In the genomic region with DNA sequence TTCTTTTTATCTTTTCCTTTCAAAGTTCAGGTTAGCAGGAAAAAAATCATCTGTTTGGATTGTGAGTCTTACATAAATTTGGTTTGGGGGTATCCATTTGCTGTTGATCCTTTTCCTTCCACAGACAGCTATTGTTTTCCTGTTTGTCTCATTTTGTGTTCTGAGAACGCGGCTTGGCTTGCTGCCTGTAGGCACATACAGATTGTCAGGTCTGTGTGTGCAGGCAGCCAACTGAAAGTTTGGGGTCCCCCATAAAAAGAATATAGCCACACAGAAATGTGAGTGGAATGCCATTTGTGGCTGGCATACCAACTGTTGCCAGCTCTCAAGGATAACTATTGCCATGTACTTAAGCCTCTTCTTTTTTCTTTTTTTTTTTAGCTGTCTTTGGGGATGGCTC, we compare ENCODE assay signal across 35 cellular contexts.
"Had no signal": no experiment of that assay in that cellular context is flagged by ENCODE, and none has a peak within 500 bp of the region (broad histone marks: within the 10 kb centered on the region; RNA-seq: fewer than 3 reads in every experiment).

No MANE protein-coding gene starts in this region.

- H3K9me3 ChIP-seq: body of pancreas, Peyer's patch had no signal

- H3K27me3 Mint-ChIP-seq: activated CD8-positive, alpha-beta T cell treated with anti-CD3 and anti-CD28 coated beads for 36 hours; activated naive CD4-positive, alpha-beta T cell treated with anti-CD3 and anti-CD28 coated beads, Interleukin-2, amount 50 U/mL, for 24 hours; activated naive CD8-positive, alpha-beta T cell treated with anti-CD3 and anti-CD28 coated beads, Interleukin-2, amount 10 ng/mL, durations not matched to agents 7 days and 5 days had no signal

- H3K4me1 Mint-ChIP-seq: activated naive CD4-positive, alpha-beta T cell treated with anti-CD3 and anti-CD28 coated beads, Interleukin-2, amount 50 U/mL, for 24 hours; activated naive CD8-positive, alpha-beta T cell treated with anti-CD3 and anti-CD28 coated beads, Interleukin-2, amount 10 ng/mL, durations not matched to agents 7 days and 5 days had no signal

- DNase-seq: activated CD4-positive, alpha-beta T cell treated with anti-CD3 and anti-CD28 coated beads for 1 hour; activated CD4-positive, alpha-beta T cell treated with anti-CD3 and anti-CD28 coated beads for 48 hours; activated CD4-positive, CD25-positive, alpha-beta regulatory T cell; activated CD8-positive, alpha-beta T cell treated with anti-CD3 and anti-CD28 coated beads for 36 hours; activated gamma-delta T cell; activated naive CD4-positive, alpha-beta T cell treated with Interleukin-2 at 50 U/mL for 16 hours; activated naive CD8-positive, alpha-beta T cell treated with anti-CD3 and anti-CD28 coated beads, Interleukin-2, amount 10 ng/mL, durations not matched to agents 7 days and 5 days; activated T-cell treated with anti-CD3 and anti-CD28 coated beads, Interleukin-2, amount 50 U/mL, for 1 hour; amygdala; body of pancreas; NCI-H1092 treated with DMSO at 0.1 percent for 48 hours; NCI-H1417; NCI-H146; NCI-H187; NCI-H2029 treated with DMSO at 0.1 percent for 48 hours; NCI-H2107; NCI-H2171; NCI-H510A; NCI-H526; NCI-H748 treated with DMSO at 0.1 percent for 48 hours; NK-92 treated with Interleukin-12 subunit alpha and Interleukin-12 subunit beta, amount 100 ng/mL, for 24 hours; PC-3; Peyer's patch; RPMI8226; SHP77 treated with DMSO at 0.1 percent for 48 hours; SW 1271; T-helper 1 cell; T-helper 2 cell; T-helper 9 cell had no signal

- H3K36me3 Mint-ChIP-seq: activated naive CD4-positive, alpha-beta T cell treated with anti-CD3 and anti-CD28 coated beads, Interleukin-2, amount 50 U/mL, for 24 hours; activated naive CD8-positive, alpha-beta T cell treated with anti-CD3 and anti-CD28 coated beads, Interleukin-2, amount 10 ng/mL, durations not matched to agents 7 days and 5 days had no signal

- H3K4me3 Mint-ChIP-seq: activated CD8-positive, alpha-beta T cell treated with anti-CD3 and anti-CD28 coated beads for 36 hours; activated naive CD4-positive, alpha-beta T cell treated with anti-CD3 and anti-CD28 coated beads, Interleukin-2, amount 50 U/mL, for 24 hours; activated naive CD8-positive, alpha-beta T cell treated with anti-CD3 and anti-CD28 coated beads, Interleukin-2, amount 10 ng/mL, durations not matched to agents 7 days and 5 days had no signal

- H3K4me1 ChIP-seq: ascending aorta, body of pancreas, breast epithelium, Peyer's patch had no signal

- H3K27me3 ChIP-seq: ascending aorta, body of pancreas, breast epithelium, Peyer's patch had no signal

- H3K27ac Mint-ChIP-seq: activated CD8-positive, alpha-beta T cell treated with anti-CD3 and anti-CD28 coated beads for 36 hours; activated naive CD4-positive, alpha-beta T cell treated with anti-CD3 and anti-CD28 coated beads, Interleukin-2, amount 50 U/mL, for 24 hours; activated naive CD8-positive, alpha-beta T cell treated with anti-CD3 and anti-CD28 coated beads, Interleukin-2, amount 10 ng/mL, durations not matched to agents 7 days and 5 days; activated T-helper 2 cell treated with anti-CD3 and anti-CD28 coated beads, Interferon-gamma antibody, Interleukin-2, Interleukin-4, amounts not matched to agents 10 μg/mL and 5 μg/mL and 100 μg/mL, durations not matched to agents 14 hours and 24 hours and 36 hours had no signal

- H3K36me3 ChIP-seq: ascending aorta, breast epithelium, Peyer's patch had no signal

- H3K4me3 ChIP-seq: ascending aorta, body of pancreas, breast epithelium, Peyer's patch had no signal

- ATAC-seq: activated CD8-positive, alpha-beta T cell treated with anti-CD3 and anti-CD28 coated beads for 36 hours; body of pancreas; PC-3; SK-N-SH treated with all-trans-retinoic acid at 6 μM for 48 hours had no signal

- H3K27ac ChIP-seq: ascending aorta, body of pancreas, breast epithelium, Peyer's patch, VCaP had no signal
